ENCODE assay signal across 11 cellular contexts in genomic region chr10:98339790-98340189, GRCh38.
DNase-seq lines count a peak whose midpoint lies in the region; ATAC-seq, FAIRE-seq and TF ChIP-seq lines count a peak whose summit lies in the region.
"Had no signal": no experiment of that assay in that cellular context is flagged by ENCODE, and none has a peak within 500 bp of the region (broad histone marks: within the 10 kb centered on the region; RNA-seq: fewer than 3 reads in every experiment).

No MANE protein-coding gene starts in this region.

- peaks cover 15% of the 10 kb centered on the region for H3K4me1 ChIP-seq in astrocyte (ENCODE audit: insufficient read depth, low read length)

- FAIRE-seq in astrocyte (lab: Jason Lieb, UNC): no peak

- no peak overlapping the region for H3K27ac Mint-ChIP-seq in astrocyte (ENCODE audit: unreplicated experiment)
- no peak overlapping the region for H3K27ac Mint-ChIP-seq in activated CD4-positive, alpha-beta T cell treated with anti-CD3 and anti-CD28 coated beads, Interleukin-2, amount 10 ng/mL, durations not matched to agents 7 days and 5 days

- peak overlapping the region; percentile 40 for H3K4me2 ChIP-seq in astrocyte (ENCODE audit: low read length)

- H3K79me2 ChIP-seq in astrocyte (ENCODE audit: insufficient read depth, low read length): no peaks in the 10 kb centered on the region

- POLR2A ChIA-PET in HEK293T (lab: Yijun Ruan, JAX): no interaction called here
- POLR2A ChIA-PET in activated CD4-positive, alpha-beta T cell treated with anti-CD3 and anti-CD28 coated beads, Interleukin-2, amount 10 ng/mL, durations not matched to agents 7 days and 5 days (lab: Charles Lee): no interaction called here

- H3K27ac ChIP-seq in astrocyte (ENCODE audit: low read depth, low read length) (no peak overlapping the region), coronary artery (no peak overlapping the region)

- DNase-seq in astrocyte (ENCODE audit: low read depth) (no peak), HEK293T (ENCODE audit: extremely low spot score) (no peak), coronary artery (ENCODE audit: low spot score) (no peak)
- no peak for DNase-seq in activated CD4-positive, alpha-beta T cell treated with anti-CD3 and anti-CD28 coated beads, Interleukin-2, amount 10 ng/mL, durations not matched to agents 7 days and 5 days
- no peak for DNase-seq in central memory CD4-positive, alpha-beta T cell
- DNase-seq: activated CD4-positive, alpha-beta T cell treated with anti-CD3 and anti-CD28 coated beads, Interleukin-2, amount 50 U/mL, for 48 hours; cortex of kidney; kidney glomerular epithelial cell had no signal

- H3K27me3 Mint-ChIP-seq in astrocyte (ENCODE audit: low read depth, unreplicated experiment): peaks cover 2% of the 10 kb centered on the region
- peaks cover 13% of the 10 kb centered on the region for H3K27me3 Mint-ChIP-seq in activated CD4-positive, alpha-beta T cell treated with anti-CD3 and anti-CD28 coated beads, Interleukin-2, amount 10 ng/mL, durations not matched to agents 7 days and 5 days

- TF ChIP-seq CTCF in astrocyte (IDR thresholded peaks at IDR 0.05; ENCODE audit: insufficient read depth, low read depth, low read length) (no peak), coronary artery (IDR thresholded peaks at IDR 0.05) (no peak)

- ATAC-seq in GM18499 (IDR thresholded peaks at IDR 0.05; ENCODE audit: insufficient read depth, unreplicated experiment): peak; percentile 77
- ATAC-seq in GM19395 (IDR thresholded peaks at IDR 0.05; ENCODE audit: unreplicated experiment): peak; percentile 89
- ATAC-seq in HG03064 (IDR thresholded peaks at IDR 0.05; ENCODE audit: low read depth, unreplicated experiment): peak; percentile 93

- no peaks in the 10 kb centered on the region for H4K20me1 ChIP-seq in astrocyte (ENCODE audit: insufficient read depth, low read length)

- H3K36me3 Mint-ChIP-seq in astrocyte (ENCODE audit: low read depth, unreplicated experiment): no peaks in the 10 kb centered on the region
- H3K36me3 Mint-ChIP-seq in activated CD4-positive, alpha-beta T cell treated with anti-CD3 and anti-CD28 coated beads, Interleukin-2, amount 10 ng/mL, durations not matched to agents 7 days and 5 days (ENCODE audit: low read depth): no peaks in the 10 kb centered on the region

- no peak overlapping the region for H3K9ac ChIP-seq in astrocyte (ENCODE audit: low read length)

- H3K27me3 ChIP-seq in astrocyte (ENCODE audit: insufficient read depth, low read length): no peaks in the 10 kb centered on the region

- H2AFZ ChIP-seq in astrocyte (ENCODE audit: low read depth, low read length): no peak overlapping the region

- no peak overlapping the region for H3K4me3 Mint-ChIP-seq in astrocyte (ENCODE audit: unreplicated experiment)
- H3K4me3 Mint-ChIP-seq in activated CD4-positive, alpha-beta T cell treated with anti-CD3 and anti-CD28 coated beads, Interleukin-2, amount 10 ng/mL, durations not matched to agents 7 days and 5 days: no peak overlapping the region

- no peaks in the 10 kb centered on the region for H3K9me3 ChIP-seq in astrocyte (ENCODE audit: insufficient read depth, low read depth, low read length)

- no peak overlapping the region for H3K4me3 ChIP-seq in astrocyte (ENCODE audit: insufficient read depth, low read depth, low read length)
- H3K4me3 ChIP-seq in coronary artery: no peak overlapping the region

- peaks cover 3% of the 10 kb centered on the region for H3K9me3 Mint-ChIP-seq in astrocyte (ENCODE audit: unreplicated experiment)
- H3K9me3 Mint-ChIP-seq in activated CD4-positive, alpha-beta T cell treated with anti-CD3 and anti-CD28 coated beads, Interleukin-2, amount 10 ng/mL, durations not matched to agents 7 days and 5 days: no peaks in the 10 kb centered on the region

- peaks cover 10% of the 10 kb centered on the region for H3K4me1 Mint-ChIP-seq in astrocyte (ENCODE audit: low read depth, unreplicated experiment)
- peaks cover 11% of the 10 kb centered on the region for H3K4me1 Mint-ChIP-seq in activated CD4-positive, alpha-beta T cell treated with anti-CD3 and anti-CD28 coated beads, Interleukin-2, amount 10 ng/mL, durations not matched to agents 7 days and 5 days

- CTCF ChIA-PET in HEK293T (lab: Yijun Ruan, JAX): no interaction called here
- CTCF ChIA-PET in activated CD4-positive, alpha-beta T cell treated with anti-CD3 and anti-CD28 coated beads, Interleukin-2, amount 10 ng/mL, durations not matched to agents 7 days and 5 days (lab: Charles Lee): interaction anchor here (1.2 kb wide), 1 partner anchor 31 kb away, joined by 3 read pairs; no protein-coding TSS in a partner anchor

- H3K36me3 ChIP-seq in astrocyte (ENCODE audit: insufficient read depth, low read length): no peaks in the 10 kb centered on the region

TF ChIP-seq in HEK293T, 16 proteins besides CTCF, POLR2A, EP300 and RAD21:
- TF ChIP-seq LEF1 (IDR thresholded peaks at IDR 0.05; ENCODE audit: borderline replicate concordance) (no peak), ARNT (IDR thresholded peaks at IDR 0.05) (no peak), TARDBP (IDR thresholded peaks at IDR 0.05) (no peak), BHLHE40 (IDR thresholded peaks at IDR 0.05; ENCODE audit: borderline replicate concordance) (no peak), SUZ12 (IDR thresholded peaks at IDR 0.05) (no peak), SP1 (IDR thresholded peaks at IDR 0.05) (no peak), CTBP1 (IDR thresholded peaks at IDR 0.05; ENCODE audit: borderline replicate concordance) (no peak), FOXK2 (IDR thresholded peaks at IDR 0.05) (no peak), ELF4 (IDR thresholded peaks at IDR 0.05) (no peak), PKNOX1 (IDR thresholded peaks at IDR 0.05) (no peak), L3MBTL2 (conservative IDR thresholded peaks at IDR 0.05) (no peak), NFRKB (IDR thresholded peaks at IDR 0.05) (no peak), FOXM1 (IDR thresholded peaks at IDR 0.05; ENCODE audit: borderline replicate concordance) (no peak), ZNF384 (IDR thresholded peaks at IDR 0.05) (no peak), FOXA1 (IDR thresholded peaks at IDR 0.05) (no peak), HDGF (IDR thresholded peaks at IDR 0.05; ENCODE audit: borderline replicate concordance) (no peak)
